1 cellular context compared by ENCODE assay signal in the genomic region with DNA sequence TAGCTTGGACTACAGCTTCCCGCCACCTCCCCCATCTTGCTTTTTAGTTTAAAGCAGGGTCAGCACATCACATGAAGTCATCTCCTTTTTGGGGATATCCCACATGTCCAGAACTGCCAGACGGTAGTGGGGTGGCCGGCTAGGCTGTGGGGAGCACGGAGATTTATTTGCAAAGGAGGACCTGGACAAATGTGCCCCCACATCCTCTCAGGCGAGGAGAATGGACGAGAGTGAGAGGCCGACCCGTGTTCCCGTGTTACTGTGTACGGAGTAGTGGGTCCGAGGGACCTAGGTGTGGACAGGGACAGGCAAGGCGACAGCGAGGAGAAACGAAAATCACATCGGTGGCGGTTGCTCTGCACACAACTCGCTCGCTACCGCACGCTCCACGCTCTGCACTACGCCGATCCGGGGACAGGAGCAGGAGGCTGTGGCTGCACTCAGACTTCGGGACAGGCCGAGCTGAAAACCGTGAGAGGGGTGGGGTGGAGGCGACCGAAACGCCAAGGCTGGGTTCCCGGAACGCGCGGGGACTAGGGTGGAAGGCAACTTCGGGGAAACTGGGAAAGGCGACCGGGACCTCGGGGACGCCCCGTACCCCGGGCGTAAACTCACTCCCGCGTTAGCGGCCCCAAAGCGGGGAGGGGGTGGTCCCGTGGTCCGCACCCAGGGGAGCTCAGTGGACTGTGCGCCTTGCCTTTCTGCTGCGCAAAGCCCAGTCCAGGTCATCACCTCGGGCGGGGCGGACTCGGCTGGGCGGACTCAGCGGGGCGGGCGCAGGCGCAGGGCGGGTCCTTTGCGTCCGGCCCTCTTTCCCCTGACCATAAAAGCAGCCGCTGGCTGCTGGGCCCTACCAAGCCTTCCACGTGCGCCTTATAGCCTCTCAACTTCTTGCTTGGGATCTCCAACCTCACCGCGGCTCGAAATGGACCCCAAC.
TF ChIP-seq lines count a peak whose summit lies in the region.

Gene MT1A, plus strand, starts transcription at position 853 of the 937 bp plus-strand sequence. Its CDS starts 73 bp downstream, at position 926.

TF ChIP-seq in HepG2, 621 proteins besides CTCF, POLR2A, EP300 and RAD21 (continued from another document and continues in another):
- TF ChIP-seq, protein P1, sequence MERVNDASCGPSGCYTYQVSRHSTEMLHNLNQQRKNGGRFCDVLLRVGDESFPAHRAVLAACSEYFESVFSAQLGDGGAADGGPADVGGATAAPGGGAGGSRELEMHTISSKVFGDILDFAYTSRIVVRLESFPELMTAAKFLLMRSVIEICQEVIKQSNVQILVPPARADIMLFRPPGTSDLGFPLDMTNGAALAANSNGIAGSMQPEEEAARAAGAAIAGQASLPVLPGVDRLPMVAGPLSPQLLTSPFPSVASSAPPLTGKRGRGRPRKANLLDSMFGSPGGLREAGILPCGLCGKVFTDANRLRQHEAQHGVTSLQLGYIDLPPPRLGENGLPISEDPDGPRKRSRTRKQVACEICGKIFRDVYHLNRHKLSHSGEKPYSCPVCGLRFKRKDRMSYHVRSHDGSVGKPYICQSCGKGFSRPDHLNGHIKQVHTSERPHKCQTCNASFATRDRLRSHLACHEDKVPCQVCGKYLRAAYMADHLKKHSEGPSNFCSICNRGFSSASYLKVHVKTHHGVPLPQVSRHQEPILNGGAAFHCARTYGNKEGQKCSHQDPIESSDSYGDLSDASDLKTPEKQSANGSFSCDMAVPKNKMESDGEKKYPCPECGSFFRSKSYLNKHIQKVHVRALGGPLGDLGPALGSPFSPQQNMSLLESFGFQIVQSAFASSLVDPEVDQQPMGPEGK (CRISPR knock-in tag; IDR thresholded peaks at IDR 0.05) = peak; percentile 53
- TF ChIP-seq MEIS2 (CRISPR knock-in tag; IDR thresholded peaks at IDR 0.05) (no peak), NR2F2 (IDR thresholded peaks at IDR 0.05; ENCODE audit: borderline replicate concordance, low read depth) (no peak), RELA (CRISPR knock-in tag; IDR thresholded peaks at IDR 0.05) (no peak), ZNF567 (CRISPR knock-in tag; IDR thresholded peaks at IDR 0.05; ENCODE audit: borderline replicate concordance) (no peak), MXD1 (CRISPR knock-in tag; IDR thresholded peaks at IDR 0.05) (no peak), NRL (CRISPR knock-in tag; IDR thresholded peaks at IDR 0.05; ENCODE audit: borderline replicate concordance) (no peak; the same call in 1 of the 2 replicates), FOXA3 (CRISPR knock-in tag; IDR thresholded peaks at IDR 0.05) (no peak; the same call in 1 of the 2 replicates), TEAD2 (CRISPR knock-in tag; IDR thresholded peaks at IDR 0.05) (no peak), ZNF597 (CRISPR knock-in tag; IDR thresholded peaks at IDR 0.05) (no peak), ZNF329 (CRISPR knock-in tag; IDR thresholded peaks at IDR 0.05; ENCODE audit: low read depth) (0 out of 2 replicates have a peak, but pooled peaks have one; percentile 15), NFKBIZ (CRISPR knock-in tag; IDR thresholded peaks at IDR 0.05) (no peak), GTF3A (CRISPR knock-in tag; conservative IDR thresholded peaks at IDR 0.05) (0 out of 2 replicates have a peak, but pooled peaks have one; percentile 36), ZNF839 (CRISPR knock-in tag; IDR thresholded peaks at IDR 0.05; ENCODE audit: borderline replicate concordance) (no peak), HOXA3 (CRISPR knock-in tag; IDR thresholded peaks at IDR 0.05) (no peak), ZNF674 (CRISPR knock-in tag; IDR thresholded peaks at IDR 0.05; ENCODE audit: low read depth) (no peak), TBL1XR1 (IDR thresholded peaks at IDR 0.05; ENCODE audit: borderline replicate concordance, low read length, partially characterized antibody) (no peak), KDM5B (CRISPR knock-in tag; IDR thresholded peaks at IDR 0.05; ENCODE audit: borderline replicate concordance) (peak; percentile 62), ZNF143 (CRISPR knock-in tag; IDR thresholded peaks at IDR 0.05) (no peak), ETV5 (CRISPR knock-in tag; IDR thresholded peaks at IDR 0.05; ENCODE audit: borderline replicate concordance) (no peak), ZNF354B (CRISPR knock-in tag; IDR thresholded peaks at IDR 0.05) (0 out of 2 replicates have a peak, but pooled peaks have one; percentile 25), MTERF4 (CRISPR knock-in tag; IDR thresholded peaks at IDR 0.05) (no peak), NR2F6 (IDR thresholded peaks at IDR 0.05) (no peak), NR2F6 (CRISPR knock-in tag; IDR thresholded peaks at IDR 0.05) (peak; percentile 77), GFI1 (CRISPR knock-in tag; IDR thresholded peaks at IDR 0.05; ENCODE audit: borderline replicate concordance) (no peak), CCDC6 (CRISPR knock-in tag; IDR thresholded peaks at IDR 0.05) (no peak), ELF4 (CRISPR knock-in tag; IDR thresholded peaks at IDR 0.05; ENCODE audit: borderline replicate concordance) (no peak), ZNF367 (CRISPR knock-in tag; IDR thresholded peaks at IDR 0.05; ENCODE audit: borderline replicate concordance) (no peak), ZBTB38 (CRISPR knock-in tag; IDR thresholded peaks at IDR 0.05) (peak; percentile 87), ZNF3 (CRISPR knock-in tag; IDR thresholded peaks at IDR 0.05) (no peak), POLR2AphosphoS5 (IDR thresholded peaks at IDR 0.05; ENCODE audit: low read depth, low read length) (no peak), PRDM10 (CRISPR knock-in tag; IDR thresholded peaks at IDR 0.05; ENCODE audit: low read depth) (no peak), ZNF558 (CRISPR knock-in tag; IDR thresholded peaks at IDR 0.05; ENCODE audit: borderline replicate concordance) (no peak)
- TF ChIP-seq, protein P2, sequence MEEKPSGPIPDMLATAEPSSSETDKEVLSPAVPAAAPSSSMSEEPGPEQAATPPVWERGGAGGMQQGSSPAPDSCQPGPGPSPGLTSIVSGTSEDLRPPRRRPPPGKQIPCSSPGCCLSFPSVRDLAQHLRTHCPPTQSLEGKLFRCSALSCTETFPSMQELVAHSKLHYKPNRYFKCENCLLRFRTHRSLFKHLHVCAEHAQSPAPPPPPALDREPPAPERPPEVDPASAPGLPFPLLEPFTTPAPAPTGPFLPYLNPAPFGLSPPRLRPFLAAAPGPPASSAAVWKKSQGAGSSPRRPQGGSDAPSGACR (CRISPR knock-in tag; IDR thresholded peaks at IDR 0.05) = no peak
- TF ChIP-seq, protein P3, sequence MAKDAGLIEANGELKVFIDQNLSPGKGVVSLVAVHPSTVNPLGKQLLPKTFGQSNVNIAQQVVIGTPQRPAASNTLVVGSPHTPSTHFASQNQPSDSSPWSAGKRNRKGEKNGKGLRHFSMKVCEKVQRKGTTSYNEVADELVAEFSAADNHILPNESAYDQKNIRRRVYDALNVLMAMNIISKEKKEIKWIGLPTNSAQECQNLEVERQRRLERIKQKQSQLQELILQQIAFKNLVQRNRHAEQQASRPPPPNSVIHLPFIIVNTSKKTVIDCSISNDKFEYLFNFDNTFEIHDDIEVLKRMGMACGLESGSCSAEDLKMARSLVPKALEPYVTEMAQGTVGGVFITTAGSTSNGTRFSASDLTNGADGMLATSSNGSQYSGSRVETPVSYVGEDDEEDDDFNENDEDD (CRISPR knock-in tag; IDR thresholded peaks at IDR 0.05; ENCODE audit: borderline replicate concordance) = peak; percentile 20; the same call in 1 of the 2 replicates
- TF ChIP-seq, protein P4, sequence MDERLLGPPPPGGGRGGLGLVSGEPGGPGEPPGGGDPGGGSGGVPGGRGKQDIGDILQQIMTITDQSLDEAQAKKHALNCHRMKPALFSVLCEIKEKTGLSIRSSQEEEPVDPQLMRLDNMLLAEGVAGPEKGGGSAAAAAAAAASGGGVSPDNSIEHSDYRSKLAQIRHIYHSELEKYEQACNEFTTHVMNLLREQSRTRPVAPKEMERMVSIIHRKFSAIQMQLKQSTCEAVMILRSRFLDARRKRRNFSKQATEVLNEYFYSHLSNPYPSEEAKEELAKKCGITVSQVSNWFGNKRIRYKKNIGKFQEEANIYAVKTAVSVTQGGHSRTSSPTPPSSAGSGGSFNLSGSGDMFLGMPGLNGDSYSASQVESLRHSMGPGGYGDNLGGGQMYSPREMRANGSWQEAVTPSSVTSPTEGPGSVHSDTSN (CRISPR knock-in tag; IDR thresholded peaks at IDR 0.05) = no peak
- TF ChIP-seq, protein P5, sequence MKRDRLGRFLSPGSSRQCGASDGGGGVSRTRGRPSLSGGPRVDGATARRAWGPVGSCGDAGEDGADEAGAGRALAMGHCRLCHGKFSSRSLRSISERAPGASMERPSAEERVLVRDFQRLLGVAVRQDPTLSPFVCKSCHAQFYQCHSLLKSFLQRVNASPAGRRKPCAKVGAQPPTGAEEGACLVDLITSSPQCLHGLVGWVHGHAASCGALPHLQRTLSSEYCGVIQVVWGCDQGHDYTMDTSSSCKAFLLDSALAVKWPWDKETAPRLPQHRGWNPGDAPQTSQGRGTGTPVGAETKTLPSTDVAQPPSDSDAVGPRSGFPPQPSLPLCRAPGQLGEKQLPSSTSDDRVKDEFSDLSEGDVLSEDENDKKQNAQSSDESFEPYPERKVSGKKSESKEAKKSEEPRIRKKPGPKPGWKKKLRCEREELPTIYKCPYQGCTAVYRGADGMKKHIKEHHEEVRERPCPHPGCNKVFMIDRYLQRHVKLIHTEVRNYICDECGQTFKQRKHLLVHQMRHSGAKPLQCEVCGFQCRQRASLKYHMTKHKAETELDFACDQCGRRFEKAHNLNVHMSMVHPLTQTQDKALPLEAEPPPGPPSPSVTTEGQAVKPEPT (CRISPR knock-in tag; IDR thresholded peaks at IDR 0.05; ENCODE audit: low read depth) = no peak
- TF ChIP-seq, protein P6, sequence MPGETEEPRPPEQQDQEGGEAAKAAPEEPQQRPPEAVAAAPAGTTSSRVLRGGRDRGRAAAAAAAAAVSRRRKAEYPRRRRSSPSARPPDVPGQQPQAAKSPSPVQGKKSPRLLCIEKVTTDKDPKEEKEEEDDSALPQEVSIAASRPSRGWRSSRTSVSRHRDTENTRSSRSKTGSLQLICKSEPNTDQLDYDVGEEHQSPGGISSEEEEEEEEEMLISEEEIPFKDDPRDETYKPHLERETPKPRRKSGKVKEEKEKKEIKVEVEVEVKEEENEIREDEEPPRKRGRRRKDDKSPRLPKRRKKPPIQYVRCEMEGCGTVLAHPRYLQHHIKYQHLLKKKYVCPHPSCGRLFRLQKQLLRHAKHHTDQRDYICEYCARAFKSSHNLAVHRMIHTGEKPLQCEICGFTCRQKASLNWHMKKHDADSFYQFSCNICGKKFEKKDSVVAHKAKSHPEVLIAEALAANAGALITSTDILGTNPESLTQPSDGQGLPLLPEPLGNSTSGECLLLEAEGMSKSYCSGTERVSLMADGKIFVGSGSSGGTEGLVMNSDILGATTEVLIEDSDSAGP (CRISPR knock-in tag; IDR thresholded peaks at IDR 0.05; ENCODE audit: borderline replicate concordance) = peak; percentile 47; the same call in 1 of the 2 replicates
- TF ChIP-seq, protein P7, sequence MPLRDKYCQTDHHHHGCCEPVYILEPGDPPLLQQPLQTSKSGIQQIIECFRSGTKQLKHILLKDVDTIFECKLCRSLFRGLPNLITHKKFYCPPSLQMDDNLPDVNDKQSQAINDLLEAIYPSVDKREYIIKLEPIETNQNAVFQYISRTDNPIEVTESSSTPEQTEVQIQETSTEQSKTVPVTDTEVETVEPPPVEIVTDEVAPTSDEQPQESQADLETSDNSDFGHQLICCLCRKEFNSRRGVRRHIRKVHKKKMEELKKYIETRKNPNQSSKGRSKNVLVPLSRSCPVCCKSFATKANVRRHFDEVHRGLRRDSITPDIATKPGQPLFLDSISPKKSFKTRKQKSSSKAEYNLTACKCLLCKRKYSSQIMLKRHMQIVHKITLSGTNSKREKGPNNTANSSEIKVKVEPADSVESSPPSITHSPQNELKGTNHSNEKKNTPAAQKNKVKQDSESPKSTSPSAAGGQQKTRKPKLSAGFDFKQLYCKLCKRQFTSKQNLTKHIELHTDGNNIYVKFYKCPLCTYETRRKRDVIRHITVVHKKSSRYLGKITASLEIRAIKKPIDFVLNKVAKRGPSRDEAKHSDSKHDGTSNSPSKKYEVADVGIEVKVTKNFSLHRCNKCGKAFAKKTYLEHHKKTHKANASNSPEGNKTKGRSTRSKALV (CRISPR knock-in tag; IDR thresholded peaks at IDR 0.05) = peak; percentile 98
- TF ChIP-seq, protein P8, sequence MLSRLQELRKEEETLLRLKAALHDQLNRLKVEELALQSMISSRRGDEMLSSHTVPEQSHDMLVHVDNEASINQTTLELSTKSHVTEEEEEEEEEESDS (CRISPR knock-in tag; IDR thresholded peaks at IDR 0.05; ENCODE audit: borderline replicate concordance) = no peak
